ENCODE assay signal across 12 cellular contexts in the genomic region with DNA sequence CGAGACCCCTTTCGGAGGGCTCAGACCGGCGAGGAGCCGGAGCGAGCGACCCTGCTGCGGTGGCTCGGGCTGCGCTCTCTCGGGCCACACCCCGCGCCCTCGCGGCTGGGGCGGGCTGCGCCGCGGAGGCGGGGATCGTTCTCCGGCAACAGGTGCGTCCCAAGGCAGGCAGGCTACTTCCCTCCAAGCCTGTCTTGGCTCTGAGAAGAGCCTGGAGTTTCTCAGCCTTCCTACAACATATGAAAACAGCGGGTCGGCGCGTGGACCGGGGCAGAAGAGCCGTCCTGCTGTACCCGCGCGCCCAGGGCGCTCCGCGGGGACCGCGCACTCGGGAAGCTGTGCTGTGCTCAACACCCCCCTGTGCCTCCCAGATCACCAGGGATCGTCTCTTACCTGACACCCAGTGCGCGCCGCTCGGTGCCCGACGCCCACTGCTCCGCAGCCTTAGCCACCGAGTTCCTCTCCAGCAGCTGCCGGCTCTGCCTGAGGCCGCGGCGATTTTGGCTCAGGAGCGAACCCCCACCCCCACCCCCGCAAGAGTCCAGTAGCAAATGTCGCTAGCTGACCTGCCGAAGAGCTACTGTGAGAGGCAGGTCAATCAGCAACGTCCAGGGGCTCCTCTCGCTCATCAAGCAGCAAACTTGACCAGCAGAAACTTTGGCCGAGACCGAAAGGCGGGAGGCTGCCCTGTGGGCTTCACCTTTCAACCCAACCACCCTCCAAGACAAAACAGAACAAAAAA. TPM values are rescaled to one million over a fixed set of nuclear protein-coding genes. Genes with fewer than 3 reads are reported as not detected.
DNase-seq lines count a peak whose midpoint lies in the region; ATAC-seq and TF ChIP-seq lines count a peak whose summit lies in the region.
"Had no signal": no experiment of that assay in that cellular context is flagged by ENCODE, and none has a peak within 500 bp of the region (broad histone marks: within the 10 kb centered on the region; RNA-seq: fewer than 3 reads in every experiment).

No MANE protein-coding gene starts in this region.

- no peak for TF ChIP-seq POLR2A in breast epithelium (IDR thresholded peaks at IDR 0.05)

- H3K36me3 Mint-ChIP-seq in MCF 10A (ENCODE audit: insufficient read depth, unreplicated experiment) (peaks cover 5% of the 10 kb centered on the region), osteocyte (ENCODE audit: unreplicated experiment) (peaks cover 3% of the 10 kb centered on the region)
- peaks cover 3% of the 10 kb centered on the region for H3K36me3 Mint-ChIP-seq in activated naive CD4-positive, alpha-beta T cell treated with anti-CD3 and anti-CD28 coated beads, Interleukin-2, amount 50 U/mL, for 24 hours

- BruUV-seq in MCF 10A (replicated peaks; lab: Mats Ljungman, UMichigan), result no TSS peak

- H3K9me3 Mint-ChIP-seq in MCF 10A (ENCODE audit: unreplicated experiment) (no peaks in the 10 kb centered on the region), osteocyte (ENCODE audit: unreplicated experiment) (no peaks in the 10 kb centered on the region)
- no peaks in the 10 kb centered on the region for H3K9me3 Mint-ChIP-seq in activated naive CD4-positive, alpha-beta T cell treated with anti-CD3 and anti-CD28 coated beads, Interleukin-2, amount 50 U/mL, for 24 hours

- intact Hi-C loops in breast epithelium (cut with DNase I; ENCODE audit: low total_unique reads), result no loop called here
- intact Hi-C loops in MCF 10A (cut with micrococcal nuclease), result no loop called here

- peaks cover 29% of the 10 kb centered on the region for H3K27me3 Mint-ChIP-seq in MCF 10A (ENCODE audit: insufficient read depth, unreplicated experiment)
- peaks cover 64% of the 10 kb centered on the region for H3K27me3 Mint-ChIP-seq in activated naive CD4-positive, alpha-beta T cell treated with anti-CD3 and anti-CD28 coated beads, Interleukin-2, amount 50 U/mL, for 24 hours
- H3K27me3 Mint-ChIP-seq in osteocyte (ENCODE audit: unreplicated experiment), result peaks cover 81% of the 10 kb centered on the region

- ATAC-seq in left lobe of liver (peak; percentile 20), HG03135 (IDR thresholded peaks at IDR 0.05; ENCODE audit: unreplicated experiment) (no peak), HG02623 (IDR thresholded peaks at IDR 0.05; ENCODE audit: unreplicated experiment) (no peak)

- TF ChIP-seq CTCF in breast epithelium (IDR thresholded peaks at IDR 0.05), result no peak
- no peak for TF ChIP-seq CTCF in MCF 10A (IDR thresholded peaks at IDR 0.05; ENCODE audit: unreplicated experiment)
- TF ChIP-seq CTCF in osteocyte (IDR thresholded peaks at IDR 0.05), result no peak

- H3K4me3 ChIP-seq in breast epithelium, result peak overlapping the region in 2 of 3 donors; percentile 29 to 64
- H3K4me3 ChIP-seq in stomach smooth muscle (ENCODE audit: low read length in 2 of 2), result peak overlapping the region; percentile 33 to 64

- H3K4me3 Mint-ChIP-seq in MCF 10A (ENCODE audit: unreplicated experiment) (no peak overlapping the region), osteocyte (ENCODE audit: unreplicated experiment) (no peak overlapping the region)
- H3K4me3 Mint-ChIP-seq in activated naive CD4-positive, alpha-beta T cell treated with anti-CD3 and anti-CD28 coated beads, Interleukin-2, amount 50 U/mL, for 24 hours, result peak overlapping the region; percentile 51

- no peak overlapping the region for H3K27ac Mint-ChIP-seq in MCF 10A (ENCODE audit: low read depth, unreplicated experiment)
- no peak overlapping the region for H3K27ac Mint-ChIP-seq in activated naive CD4-positive, alpha-beta T cell treated with anti-CD3 and anti-CD28 coated beads, Interleukin-2, amount 50 U/mL, for 24 hours
- no peak overlapping the region for H3K27ac Mint-ChIP-seq in osteocyte (ENCODE audit: unreplicated experiment)
- H3K27ac Mint-ChIP-seq: CD14-positive monocyte had no signal

- H3K27ac ChIP-seq in breast epithelium (no peak overlapping the region), stomach smooth muscle (ENCODE audit: low read length) (no peak overlapping the region)

- no peaks in the 10 kb centered on the region for H3K9me3 ChIP-seq in breast epithelium
- H3K9me3 ChIP-seq in stomach smooth muscle (ENCODE audit: control insufficient read depth in 2 of 2, low read length in 2 of 2), result no peaks in the 10 kb centered on the region

- POLR2A ChIA-PET in MCF 10A (lab: Yijun Ruan, JAX), result interaction anchor here (0.7 kb wide), 1 partner anchor 1410 kb away, joined by 3 read pairs; no protein-coding TSS in a partner anchor

- CTCF ChIA-PET in MCF 10A (lab: Yijun Ruan, JAX), result no interaction called here

- no peak overlapping the region for H3K9ac ChIP-seq in stomach smooth muscle (ENCODE audit: low read length in 2 of 2)

- DNase-seq in breast epithelium (ENCODE audit: low spot score in 2 of 2) (no peak), MCF 10A (ENCODE audit: unreplicated experiment) (no peak), left lobe of liver (ENCODE audit: low spot score) (no peak), osteocyte (ENCODE audit: extremely low spot score, unreplicated experiment) (no peak)
- DNase-seq: nucleus accumbens had no signal

- peaks cover 5 to 74% of the 10 kb centered on the region in 2 donors for H3K27me3 ChIP-seq in breast epithelium
- H3K27me3 ChIP-seq in stomach smooth muscle (ENCODE audit: control insufficient read depth in 1 of 2, insufficient read depth in 2 of 2, low read length in 2 of 2), result peaks cover 52 to 72% of the 10 kb centered on the region in 2 donors

- H3K36me3 ChIP-seq in breast epithelium (no peaks in the 10 kb centered on the region), stomach smooth muscle (ENCODE audit: control insufficient read depth in 2 of 2, insufficient read depth in 2 of 2, low read length in 2 of 2) (no peaks in the 10 kb centered on the region)

- peaks cover 4% of the 10 kb centered on the region for H3K4me1 Mint-ChIP-seq in MCF 10A (ENCODE audit: insufficient read depth, unreplicated experiment)
- H3K4me1 Mint-ChIP-seq in activated naive CD4-positive, alpha-beta T cell treated with anti-CD3 and anti-CD28 coated beads, Interleukin-2, amount 50 U/mL, for 24 hours, result peaks cover 46% of the 10 kb centered on the region
- H3K4me1 Mint-ChIP-seq in osteocyte (ENCODE audit: unreplicated experiment), result peaks cover 27% of the 10 kb centered on the region

- H3K4me1 ChIP-seq in breast epithelium (peaks cover 3 to 7% of the 10 kb centered on the region in 2 donors), stomach smooth muscle (ENCODE audit: control insufficient read depth, insufficient read depth, low read length) (peaks cover 33% of the 10 kb centered on the region)

RNA-seq across cellular contexts. Expression of a gene that starts 3.7 kb away (rescaled TPM):
- total RNA-seq in breast epithelium (not detected), MCF 10A (2022) (not detected in 2 replicates), left lobe of liver (not detected), osteocyte (not detected in 2 replicates)
- total RNA-seq: T-helper 2 cell treated with Interferon-gamma antibody and Interleukin-4, amounts not matched to agents 100 ng/mL and 5 ng/mL, for 36 hours; temporal lobe had no signal
